In the genomic region with DNA sequence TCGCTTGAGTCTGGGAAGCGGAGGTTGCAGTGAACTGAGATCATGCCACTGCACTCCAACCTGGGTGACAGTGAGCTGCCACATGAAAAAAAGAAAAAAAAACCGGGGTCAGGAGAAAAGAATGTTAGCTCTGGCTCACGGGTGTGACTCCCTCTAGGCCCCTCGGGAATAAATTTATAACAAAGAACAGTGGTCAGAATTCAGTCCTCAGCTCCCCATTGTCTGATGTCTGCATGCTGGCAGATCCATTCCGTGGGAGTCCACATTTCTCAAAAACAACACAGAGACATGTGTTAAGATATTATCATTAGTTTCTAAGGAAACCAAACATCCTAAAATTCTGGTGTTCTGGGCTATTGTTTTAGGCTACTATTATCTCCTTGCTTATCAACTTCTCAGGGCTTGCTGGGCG, we compare ENCODE assay signal across 19 cellular contexts.
DNase-seq lines count a peak whose midpoint lies in the region; ATAC-seq, FAIRE-seq and TF ChIP-seq lines count a peak whose summit lies in the region.
"Had no signal": no experiment of that assay in that cellular context is flagged by ENCODE, and none has a peak within 500 bp of the region (broad histone marks: within the 10 kb centered on the region; RNA-seq: fewer than 3 reads in every experiment).

No MANE protein-coding gene starts in this region.

- ATAC-seq in GM23338 (no peak), pancreas (no peak)

- H3K9ac ChIP-seq in H1 (replicated peaks in 1 of 4; ENCODE audit: extremely low read depth in 1 of 4, low read depth in 3 of 4, low read length in 3 of 4) = no peak overlapping the region

- CTCF ChIA-PET in H1 (lab: Charles Lee; ENCODE audit: partially characterized antibody) = interaction anchor here (1.4 to 2.5 kb wide), 4 partner anchors 15 to 293 kb away, joined by 3 to 7 read pairs (median 6); no protein-coding TSS in a partner anchor

- POLR2A ChIA-PET in H1 (lab: Charles Lee; ENCODE audit: partially characterized antibody) = interaction anchor here (1.2 to 1.4 kb wide), 2 partner anchors 9 to 34 kb away, joined by 3 to 5 read pairs; no protein-coding TSS in a partner anchor

- H3K4ac ChIP-seq in H1 (replicated peaks; ENCODE audit: insufficient read length, low read depth, low read length) = no peak overlapping the region

- H3K79me1 ChIP-seq in H1 (ENCODE audit: low read depth, low read length) = no peaks in the 10 kb centered on the region

- no peak for TF ChIP-seq EP300 in H1 (IDR thresholded peaks at IDR 0.05; ENCODE audit: borderline replicate concordance in 1 of 2, low read depth in 2 of 2, low read length in 2 of 2)

- no peak overlapping the region for H3K23ac ChIP-seq in H1 (ENCODE audit: insufficient read length)

- H3K9me3 ChIP-seq in H1 (ENCODE audit: insufficient read depth in 2 of 2, low read depth in 1 of 2, low read length in 1 of 2) = no peaks in the 10 kb centered on the region
- no peaks in the 10 kb centered on the region for H3K9me3 ChIP-seq in pancreas

- no peak overlapping the region for H4K5ac ChIP-seq in H1 (ENCODE audit: insufficient read length, low read depth, low read length)

- H3K9me2 ChIP-seq in GM23338 (ENCODE audit: insufficient read depth) = no peaks in the 10 kb centered on the region

- FAIRE-seq in H1 (lab: Jason Lieb, UNC) (no peak), pancreas (lab: Jason Lieb, UNC) (no peak)
- FAIRE-seq: HTR-8/SVneo had no signal

- intact Hi-C loops in pancreas (cut with DNase I) = no loop called here

- no peak overlapping the region for H2AK5ac ChIP-seq in H1 (ENCODE audit: low read depth, low read length)

- no peak overlapping the region for H3K4me3 ChIP-seq in GM23338
- H3K4me3 ChIP-seq in H1 (ENCODE audit: extremely low read depth in 1 of 4, insufficient read depth in 2 of 4, low read depth in 3 of 4, low read length in 4 of 4) = no peak overlapping the region
- no peak overlapping the region for H3K4me3 ChIP-seq in pancreas

- peaks cover 7% of the 10 kb centered on the region for H3K27me3 Mint-ChIP-seq in GM23338 (ENCODE audit: insufficient read depth, low read depth, poor library complexity)

- H2BK12ac ChIP-seq in H1 (ENCODE audit: low read depth, low read length) = peak overlapping the region; percentile 60; the same call in 1 of the 2 replicates

- H3K14ac ChIP-seq in H1 (ENCODE audit: insufficient read length) = no peak overlapping the region

- H4K8ac ChIP-seq in H1 (ENCODE audit: extremely low read depth, insufficient read depth, low read length) = no peak overlapping the region

- H3K36me3 ChIP-seq in GM23338 (ENCODE audit: insufficient read depth) (no peaks in the 10 kb centered on the region), H1 (ENCODE audit: control insufficient read depth in 2 of 4, insufficient read depth in 4 of 4, low read length in 3 of 4) (no peaks in the 10 kb centered on the region), pancreas (no peaks in the 10 kb centered on the region)

- TF ChIP-seq RAD21 in H1 (IDR thresholded peaks at IDR 0.05 in 1 of 2, conservative IDR thresholded peaks at IDR 0.05 in 1 of 2; ENCODE audit: low read depth in 2 of 2, low read length in 2 of 2) = no peak

- no peaks in the 10 kb centered on the region for H3K9me3 Mint-ChIP-seq in GM23338
- H3K9me3 Mint-ChIP-seq: H9 had no signal

- no peaks in the 10 kb centered on the region for H3K23me2 ChIP-seq in H1 (ENCODE audit: low read depth, low read length)

- no peaks in the 10 kb centered on the region for H3K27me3 ChIP-seq in GM23338 (ENCODE audit: insufficient read depth)
- no peaks in the 10 kb centered on the region for H3K27me3 ChIP-seq in H1 (replicated peaks in 1 of 4; ENCODE audit: control insufficient read depth in 3 of 4, extremely low read depth in 1 of 4, insufficient read depth in 3 of 4, low read length in 3 of 4)
- H3K27me3 ChIP-seq in pancreas = no peaks in the 10 kb centered on the region

- H2BK15ac ChIP-seq in H1 (ENCODE audit: low read length) = no peak overlapping the region

- H3K18ac ChIP-seq in H1 (ENCODE audit: extremely low read depth, low read length) = no peak overlapping the region

- DNase-seq in COLO829 (ENCODE audit: low spot score) = peak; percentile 6
- DNase-seq in GM23338 (ENCODE audit: low spot score) = peak; percentile 18
- no peak for DNase-seq in H1 (ENCODE audit: low read depth in 1 of 2, low spot score in 2 of 2)
- peak; percentile 52 for DNase-seq in islet precursor cell
- DNase-seq in pancreas = no peak
- DNase-seq in NCI-H446 treated with DMSO at 0.1 percent for 48 hours (lab: John Stamatoyannopoulos, UW) = no peak
- DNase-seq in DMS53 (lab: John Stamatoyannopoulos, UW) = no peak
- DNase-seq: ACHN, DMS79 treated with DMSO at 0.1 percent for 48 hours, H9, MM.1S, NCI-H1105, NCI-H2081, NCI-H510A treated with DMSO at 0.1 percent for 48 hours, NCI-H82, OCI-M1, RPMI8226 had no signal

- H3K4me1 Mint-ChIP-seq in GM23338 = peaks cover 27% of the 10 kb centered on the region

- H2AFZ ChIP-seq in GM23338 = peak overlapping the region; percentile 94
- H2AFZ ChIP-seq in H1 (ENCODE audit: low read length) = no peak overlapping the region

- 79% methylated on average over 7 of the region's 7 CpGs; no CpG with 5 or more reads in 1 of the 2 experiments for WGBS in H1 (ENCODE audit: extremely low coverage in 1 of 2, insufficient coverage in 1 of 2, insufficient read length in 1 of 2, insufficient replicate concordance in 2 of 2, low coverage in 1 of 2, low lambda C conversion rate in 2 of 2, missing lambda C conversion rate in 1 of 2), 2 experiments
- 54 to 55% methylated on average over 7 of the region's 7 CpGs for WGBS in pancreas, 2 donors

- peak overlapping the region; percentile 39; the same call in 1 of the 2 replicates for H3K4me2 ChIP-seq in GM23338
- no peak overlapping the region for H3K4me2 ChIP-seq in H1 (ENCODE audit: insufficient read depth in 1 of 2, low read depth in 2 of 2, low read length in 2 of 2)

- H3K27ac Mint-ChIP-seq in GM23338 = no peak overlapping the region

- peaks cover 14% of the 10 kb centered on the region for H3K4me1 ChIP-seq in GM23338 (ENCODE audit: insufficient read depth)
- peaks cover 0 to 12% (median 3%) of the 10 kb centered on the region in 4 experiments; a peak in 4 of 7 replicates for H3K4me1 ChIP-seq in H1 (replicated peaks in 1 of 4; ENCODE audit: control insufficient read depth in 3 of 4, insufficient read depth in 4 of 4, low read length in 3 of 4)
- no peaks in the 10 kb centered on the region for H3K4me1 ChIP-seq in pancreas

- H3K79me2 ChIP-seq in GM23338 (replicated peaks; ENCODE audit: insufficient read depth) = no peaks in the 10 kb centered on the region
- H3K79me2 ChIP-seq in H1 (ENCODE audit: control insufficient read depth in 1 of 2, insufficient read depth in 2 of 2, low read length in 2 of 2) = no peaks in the 10 kb centered on the region

- TF ChIP-seq CTCF in GM23338 (conservative IDR thresholded peaks at IDR 0.05; ENCODE audit: low read depth in 2 of 2) (no peak), H1 (IDR thresholded peaks at IDR 0.05; ENCODE audit: control extremely low read depth in 1 of 3, insufficient read depth in 1 of 3, low read depth in 1 of 3, low read length in 3 of 3) (no peak), pancreas (IDR thresholded peaks at IDR 0.05) (no peak)

- H4K20me1 ChIP-seq in GM23338 (replicated peaks; ENCODE audit: insufficient read depth) (no peaks in the 10 kb centered on the region), H1 (replicated peaks in 1 of 2; ENCODE audit: control insufficient read depth in 1 of 2, insufficient read depth in 2 of 2, low read length in 2 of 2) (no peaks in the 10 kb centered on the region)

- no peak overlapping the region for H4K91ac ChIP-seq in H1 (replicated peaks; ENCODE audit: insufficient read length, low read length)

- no peaks in the 10 kb centered on the region for H3K36me3 Mint-ChIP-seq in GM23338 (ENCODE audit: low read depth)

- 0 out of 2 replicates have a peak overlapping the region, but pooled peaks have one; percentile 6 for H2BK5ac ChIP-seq in H1 (ENCODE audit: low read depth, low read length)

- no peak overlapping the region for H2BK20ac ChIP-seq in H1 (ENCODE audit: low read length)

- H3K27ac ChIP-seq in GM23338 (ENCODE audit: low read depth) = no peak overlapping the region
- H3K27ac ChIP-seq in H1 (ENCODE audit: low read depth, low read length) = no peak overlapping the region
- H3K27ac ChIP-seq in pancreas = no peak overlapping the region
- H3K27ac ChIP-seq: C4-2B had no signal

- no peak for TF ChIP-seq POLR2A in H1 (IDR thresholded peaks at IDR 0.05; ENCODE audit: control extremely low read depth in 1 of 2, low read depth in 2 of 2, low read length in 2 of 2)

- no peak overlapping the region for H2BK120ac ChIP-seq in H1 (replicated peaks; ENCODE audit: low read depth, low read length)

- H3K4me3 Mint-ChIP-seq in GM23338 = no peak overlapping the region
- H3K4me3 Mint-ChIP-seq: H9 had no signal

- H3F3A ChIP-seq in GM23338 (replicated peaks; ENCODE audit: low read depth) = no peaks in the 10 kb centered on the region

- no peak overlapping the region for H3K56ac ChIP-seq in H1 (replicated peaks; ENCODE audit: insufficient read length, low read depth, low read length)

TF ChIP-seq in GM23338, 12 proteins besides CTCF, POLR2A, EP300 and RAD21 (continues in another document):
- TF ChIP-seq ZNF114 (CRISPR knock-in tag; IDR thresholded peaks at IDR 0.05) (no peak), JUNB (IDR thresholded peaks at IDR 0.05; ENCODE audit: unreplicated experiment) (no peak), EZH2 (IDR thresholded peaks at IDR 0.05; ENCODE audit: low read depth, unreplicated experiment) (no peak), EZH2phosphoT487 (IDR thresholded peaks at IDR 0.05; ENCODE audit: unreplicated experiment) (no peak), NANOG (IDR thresholded peaks at IDR 0.05; ENCODE audit: borderline replicate concordance) (no peak), POLR2AphosphoS5 (IDR thresholded peaks at IDR 0.05; ENCODE audit: low read depth) (no peak)

TF ChIP-seq in H1, 55 proteins besides CTCF, POLR2A, EP300 and RAD21 (continues in another document):
- TF ChIP-seq NRF1 (IDR thresholded peaks at IDR 0.05; ENCODE audit: low read depth, low read length) (no peak), TEAD4 (IDR thresholded peaks at IDR 0.05; ENCODE audit: low read depth, low read length) (no peak), BACH1 (IDR thresholded peaks at IDR 0.05; ENCODE audit: low read length) (no peak), CHD2 (IDR thresholded peaks at IDR 0.05; ENCODE audit: low read length) (no peak), TAF1 (IDR thresholded peaks at IDR 0.05; ENCODE audit: low read depth, low read length) (no peak), HDAC2 (IDR thresholded peaks at IDR 0.05; ENCODE audit: borderline replicate concordance in 1 of 2, low read depth in 2 of 2, low read length in 2 of 2) (no peak), CHD1 (IDR thresholded peaks at IDR 0.05; ENCODE audit: low read depth, low read length) (no peak), RNF2 (IDR thresholded peaks at IDR 0.05; ENCODE audit: borderline replicate concordance, low read depth, low read length, missing control alignments, poor library complexity, severe bottlenecking) (no peak)
- TF ChIP-seq, protein P1, sequence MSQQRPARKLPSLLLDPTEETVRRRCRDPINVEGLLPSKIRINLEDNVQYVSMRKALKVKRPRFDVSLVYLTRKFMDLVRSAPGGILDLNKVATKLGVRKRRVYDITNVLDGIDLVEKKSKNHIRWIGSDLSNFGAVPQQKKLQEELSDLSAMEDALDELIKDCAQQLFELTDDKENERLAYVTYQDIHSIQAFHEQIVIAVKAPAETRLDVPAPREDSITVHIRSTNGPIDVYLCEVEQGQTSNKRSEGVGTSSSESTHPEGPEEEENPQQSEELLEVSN (IDR thresholded peaks at IDR 0.05) = no peak

Comparison
In these comparisons a context has a peak if more than half of its experiments do, and no peak if none do; other contexts are left out.
1. DNase-seq: peak in COLO829 (single experiment), GM23338 (single experiment) and islet precursor cell (single experiment); none in H1 (0 of 2), pancreas (0 of 6), NCI-H446 treated with DMSO at 0.1 percent for 48 hours (single experiment) and DMS53 (single experiment).